Comparison of ENCODE assay signal across 10 cellular contexts in genomic region chr4:140251566-140251965, GRCh38.
DNase-seq lines count a peak whose midpoint lies in the region; ATAC-seq and TF ChIP-seq lines count a peak whose summit lies in the region.
"Had no signal": no experiment of that assay in that cellular context is flagged by ENCODE, and none has a peak within 500 bp of the region (broad histone marks: within the 10 kb centered on the region; RNA-seq: fewer than 3 reads in every experiment).

No MANE protein-coding gene starts in this region.

- H3K4me3 ChIP-seq in tibial nerve, result no peak overlapping the region

- no peaks in the 10 kb centered on the region for H3K36me3 Mint-ChIP-seq in T-helper 2 cell treated with Interferon-gamma antibody and Interleukin-4, amounts not matched to agents 5 μg/mL and 100 μg/mL, for 36 hours (ENCODE audit: low read depth)
- no peaks in the 10 kb centered on the region for H3K36me3 Mint-ChIP-seq in activated T-helper 17 cell treated with anti-CD3 and anti-CD28 coated beads, Interleukin-2, amount 50 U/mL, for 72 hours (ENCODE audit: low read depth)

- no peak overlapping the region for H3K27ac Mint-ChIP-seq in T-helper 2 cell treated with Interferon-gamma antibody and Interleukin-4, amounts not matched to agents 5 μg/mL and 100 μg/mL, for 36 hours
- no peak overlapping the region for H3K27ac Mint-ChIP-seq in activated T-helper 17 cell treated with anti-CD3 and anti-CD28 coated beads, Interleukin-2, amount 50 U/mL, for 72 hours

- H3K4me1 Mint-ChIP-seq in T-helper 2 cell treated with Interferon-gamma antibody and Interleukin-4, amounts not matched to agents 5 μg/mL and 100 μg/mL, for 36 hours (ENCODE audit: low read depth), result peaks cover 29% of the 10 kb centered on the region
- no peaks in the 10 kb centered on the region for H3K4me1 Mint-ChIP-seq in activated T-helper 17 cell treated with anti-CD3 and anti-CD28 coated beads, Interleukin-2, amount 50 U/mL, for 72 hours

- no peaks in the 10 kb centered on the region for H3K9me3 ChIP-seq in tibial nerve

- H3K27me3 ChIP-seq in tibial nerve, result no peaks in the 10 kb centered on the region

- H3K36me3 ChIP-seq in tibial nerve, result no peaks in the 10 kb centered on the region

- peak overlapping the region; percentile 76 for H3K4me3 Mint-ChIP-seq in T-helper 2 cell treated with Interferon-gamma antibody and Interleukin-4, amounts not matched to agents 5 μg/mL and 100 μg/mL, for 36 hours
- H3K4me3 Mint-ChIP-seq in activated T-helper 17 cell treated with anti-CD3 and anti-CD28 coated beads, Interleukin-2, amount 50 U/mL, for 72 hours, result peak overlapping the region; percentile 49

- no peak for TF ChIP-seq CTCF in tibial nerve (IDR thresholded peaks at IDR 0.05)

- TF ChIP-seq EP300 in tibial nerve (IDR thresholded peaks at IDR 0.05), result no peak

- DNase-seq in T-helper 2 cell treated with Interferon-gamma antibody and Interleukin-4, amounts not matched to agents 5 μg/mL and 100 μg/mL, for 36 hours (ENCODE audit: low spot score), result no peak
- DNase-seq in T-helper 2 cell (no peak), islet precursor cell (peak; percentile 77), tibial nerve (ENCODE audit: low spot score in 2 of 2) (no peak), erythroblast (lab: John Stamatoyannopoulos, UW) (no peak), GM19238 (ENCODE audit: insufficient read length, low spot score) (no peak)
- DNase-seq: stimulated activated CD4-positive, alpha-beta T cell treated with anti-CD3 and anti-CD28 coated beads, Interleukin-4, amount 100 ng/mL, for 24 hours had no signal

- TF ChIP-seq POLR2A in tibial nerve (IDR thresholded peaks at IDR 0.05), result no peak
- no peak for TF ChIP-seq POLR2A in erythroblast (IDR thresholded peaks at IDR 0.05; ENCODE audit: low read length)

- ATAC-seq in activated T-helper 17 cell treated with anti-CD3 and anti-CD28 coated beads, Interleukin-2, amount 50 U/mL, for 72 hours (replicated peaks), result no peak
- no peak for ATAC-seq in HG03521 (IDR thresholded peaks at IDR 0.05; ENCODE audit: unreplicated experiment)
- ATAC-seq: activated CD4-positive, CD25-positive, alpha-beta regulatory T cell treated with anti-CD3 and anti-CD28 coated beads, Interleukin-2, amount 50 U/mL, for 24 hours had no signal

- H3K27ac ChIP-seq in tibial nerve, result peak overlapping the region in 3 of 4 donors; percentile 89 to 97 (median 93)

- peaks cover 0 to 32% (median 7%) of the 10 kb centered on the region in 4 donors for H3K4me1 ChIP-seq in tibial nerve

- H3K9me3 Mint-ChIP-seq in T-helper 2 cell treated with Interferon-gamma antibody and Interleukin-4, amounts not matched to agents 5 μg/mL and 100 μg/mL, for 36 hours, result no peaks in the 10 kb centered on the region
- no peaks in the 10 kb centered on the region for H3K9me3 Mint-ChIP-seq in activated T-helper 17 cell treated with anti-CD3 and anti-CD28 coated beads, Interleukin-2, amount 50 U/mL, for 72 hours

- peaks cover 24% of the 10 kb centered on the region for H3K27me3 Mint-ChIP-seq in T-helper 2 cell treated with Interferon-gamma antibody and Interleukin-4, amounts not matched to agents 5 μg/mL and 100 μg/mL, for 36 hours (ENCODE audit: low read depth)
- peaks cover 19% of the 10 kb centered on the region for H3K27me3 Mint-ChIP-seq in activated T-helper 17 cell treated with anti-CD3 and anti-CD28 coated beads, Interleukin-2, amount 50 U/mL, for 72 hours

- 94 to 95% methylated on average over 5 of the region's 5 CpGs for WGBS in tibial nerve, 2 donors
